In the genomic region with DNA sequence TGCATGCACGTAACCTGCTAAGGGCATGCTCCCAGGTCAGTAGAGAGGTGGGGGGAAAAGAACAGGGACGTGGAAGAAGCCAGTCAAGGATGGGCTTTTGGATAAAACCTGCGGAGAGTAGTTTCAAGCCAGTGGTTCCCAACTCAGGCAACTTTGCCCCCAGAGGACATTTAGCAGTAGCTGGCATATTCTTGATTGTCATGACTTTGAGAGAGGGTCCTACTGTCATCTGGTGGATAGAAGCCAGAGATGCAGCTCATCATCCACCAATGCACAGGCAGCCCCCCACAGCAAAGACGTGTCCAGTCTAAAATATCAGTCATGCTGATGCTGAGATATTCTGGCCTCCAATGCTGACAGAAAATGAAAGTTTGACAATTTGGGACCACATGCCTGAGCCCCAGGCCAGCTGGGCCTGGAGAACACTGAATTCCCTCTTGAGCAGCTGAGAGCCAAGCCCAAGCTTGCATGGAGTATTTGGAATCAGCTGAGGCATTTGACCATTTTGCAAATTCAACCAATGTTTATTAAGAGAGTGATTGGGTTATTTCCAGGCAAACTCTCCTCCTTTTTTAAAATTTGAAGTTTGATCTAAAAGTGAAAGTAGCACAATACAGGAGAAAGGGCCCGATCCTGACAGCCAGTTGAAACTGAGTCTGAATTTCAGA, we compare ENCODE assay signal across 1 cellular context.
TF ChIP-seq lines count a peak whose summit lies in the region.

No MANE protein-coding gene starts in this region.

TF ChIP-seq in GM12878, 131 proteins besides CTCF, POLR2A, EP300 and RAD21 (continued from another document):
- TF ChIP-seq HDGF (IDR thresholded peaks at IDR 0.05) (no peak), MXI1 (IDR thresholded peaks at IDR 0.05; ENCODE audit: low read depth, low read length) (no peak), EGR1 (IDR thresholded peaks at IDR 0.05; ENCODE audit: borderline replicate concordance in 1 of 2, low read depth in 2 of 2, low read length in 2 of 2) (no peak), ZNF384 (IDR thresholded peaks at IDR 0.05; ENCODE audit: borderline replicate concordance, low read depth, low read length) (no peak)
- TF ChIP-seq, protein P1, sequence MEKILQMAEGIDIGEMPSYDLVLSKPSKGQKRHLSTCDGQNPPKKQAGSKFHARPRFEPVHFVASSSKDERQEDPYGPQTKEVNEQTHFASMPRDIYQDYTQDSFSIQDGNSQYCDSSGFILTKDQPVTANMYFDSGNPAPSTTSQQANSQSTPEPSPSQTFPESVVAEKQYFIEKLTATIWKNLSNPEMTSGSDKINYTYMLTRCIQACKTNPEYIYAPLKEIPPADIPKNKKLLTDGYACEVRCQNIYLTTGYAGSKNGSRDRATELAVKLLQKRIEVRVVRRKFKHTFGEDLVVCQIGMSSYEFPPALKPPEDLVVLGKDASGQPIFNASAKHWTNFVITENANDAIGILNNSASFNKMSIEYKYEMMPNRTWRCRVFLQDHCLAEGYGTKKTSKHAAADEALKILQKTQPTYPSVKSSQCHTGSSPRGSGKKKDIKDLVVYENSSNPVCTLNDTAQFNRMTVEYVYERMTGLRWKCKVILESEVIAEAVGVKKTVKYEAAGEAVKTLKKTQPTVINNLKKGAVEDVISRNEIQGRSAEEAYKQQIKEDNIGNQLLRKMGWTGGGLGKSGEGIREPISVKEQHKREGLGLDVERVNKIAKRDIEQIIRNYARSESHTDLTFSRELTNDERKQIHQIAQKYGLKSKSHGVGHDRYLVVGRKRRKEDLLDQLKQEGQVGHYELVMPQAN (conservative IDR thresholded peaks at IDR 0.05) = no peak
